In genomic region chr10:27328946-27329345, GRCh38 we compare ENCODE assay signal across 8 cellular contexts.
"Had no signal": no experiment of that assay in that cellular context is flagged by ENCODE, and none has a peak within 500 bp of the region (broad histone marks: within the 10 kb centered on the region; RNA-seq: fewer than 3 reads in every experiment).

No MANE protein-coding gene starts in this region.

- H3K4me3 ChIP-seq: GM23248, HAP-1 had no signal

- DNase-seq: GM23248, GOT3, H7, HFFc6, KBM-7 had no signal

- FAIRE-seq: HepG2 had no signal

- ATAC-seq: HCT116, HepG2 had no signal
